ENCODE assay signal across 13 cellular contexts in the genomic region with DNA sequence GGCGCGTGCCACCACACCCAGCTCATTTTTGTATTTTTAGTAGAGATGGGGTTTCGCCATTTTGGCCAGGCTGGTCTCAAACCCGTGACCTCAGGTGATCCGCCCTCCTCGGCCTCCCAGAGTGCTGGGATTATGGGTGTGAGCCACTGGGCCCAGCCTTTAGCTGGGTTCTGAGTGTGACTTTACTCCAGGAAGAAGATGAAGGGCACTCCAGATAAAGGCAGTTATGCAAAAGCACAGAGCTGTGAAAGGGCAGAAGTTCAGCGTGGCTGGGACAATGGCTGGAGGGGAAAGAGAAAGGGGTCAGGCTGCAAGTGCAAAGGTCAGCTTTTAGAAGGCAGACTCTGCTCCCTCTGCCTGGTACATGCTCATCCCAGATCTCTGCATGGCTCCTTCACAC. TPM values are rescaled to one million over a fixed set of nuclear protein-coding genes. Genes with fewer than 3 reads are reported as not detected.
DNase-seq lines count a peak whose midpoint lies in the region; ATAC-seq, FAIRE-seq and TF ChIP-seq lines count a peak whose summit lies in the region.
"Had no signal": no experiment of that assay in that cellular context is flagged by ENCODE, and none has a peak within 500 bp of the region (broad histone marks: within the 10 kb centered on the region; RNA-seq: fewer than 3 reads in every experiment).

No MANE protein-coding gene starts in this region.

- FAIRE-seq in GM12878 (lab: Jason Lieb, UNC) = no peak
- FAIRE-seq: astrocyte had no signal

- no peak overlapping the region; the same call in 1 of the 2 replicates for H3K9ac ChIP-seq in GM12878 (ENCODE audit: control insufficient read depth, insufficient read depth, low read length)

- no peak overlapping the region for H3K27ac ChIP-seq in CD8-positive, alpha-beta T cell (ENCODE audit: low read depth, low read length)
- H3K27ac ChIP-seq in GM12878 (ENCODE audit: control insufficient read depth, insufficient read depth) (peak overlapping the region; percentile 93), coronary artery (peak overlapping the region in 1 of 2 donors; percentile 40)

- H3K4me3 Mint-ChIP-seq in CD8-positive, alpha-beta T cell = peak overlapping the region; percentile 55

- BruUV-seq in GM12878 (replicated peaks; lab: Mats Ljungman, UMichigan) = no TSS peak

- H3K4me1 Mint-ChIP-seq in CD8-positive, alpha-beta T cell (ENCODE audit: low read depth) = peaks cover 76% of the 10 kb centered on the region

- DNase-seq in CD8-positive, alpha-beta T cell = no peak
- DNase-seq in GM12878 (ENCODE audit: low read depth, low spot score) (no peak), mucosa of descending colon (peak; percentile 32 to 61 (median 56)), kidney tubule cell (ENCODE audit: low spot score) (no peak), coronary artery (ENCODE audit: low spot score) (no peak), MG63 (no peak)
- DNase-seq in stimulated activated CD4-positive, alpha-beta T cell treated with anti-CD3 and anti-CD28 coated beads, Interleukin-2, amount 100 ng/mL, for 24 hours = no peak
- DNase-seq: COR-L47, NCI-H1092, NCI-H226, PC-3 had no signal

- H3K36me3 ChIP-seq in CD8-positive, alpha-beta T cell (ENCODE audit: insufficient read depth, low read length) = no peaks in the 10 kb centered on the region
- H3K36me3 ChIP-seq in GM12878 (ENCODE audit: control insufficient read depth in 2 of 2, insufficient read depth in 2 of 2, low read length in 1 of 2) (peaks cover 4 to 12% of the 10 kb centered on the region in 2 experiments; a peak in 3 of 4 replicates), mucosa of descending colon (ENCODE audit: low read depth) (no peaks in the 10 kb centered on the region), MG63 (no peaks in the 10 kb centered on the region)

- ATAC-seq in CD8-positive, alpha-beta T cell = no peak
- ATAC-seq in GM21786 (IDR thresholded peaks at IDR 0.05; ENCODE audit: unreplicated experiment) (peak; percentile 30), GM12878 (peak; percentile 40), mucosa of descending colon (peak; percentile 85)
- ATAC-seq: PC-3 had no signal

- H2AFZ ChIP-seq in GM12878 (ENCODE audit: control insufficient read depth, low read depth, low read length) = no peak overlapping the region

- H3K79me2 ChIP-seq in GM12878 (ENCODE audit: control insufficient read depth, insufficient read depth, low read length) = peaks cover 95% of the 10 kb centered on the region

- no peaks in the 10 kb centered on the region for H3K36me3 Mint-ChIP-seq in CD8-positive, alpha-beta T cell

- peak; percentile 37 for TF ChIP-seq POLR2A in GM12878 (IDR thresholded peaks at IDR 0.05; ENCODE audit: low read depth, low read length)

- in situ Hi-C loops in GM12878 (cut with MboI) = no loop called here

- H4K20me1 ChIP-seq in GM12878 (ENCODE audit: control insufficient read depth, insufficient read depth) = no peaks in the 10 kb centered on the region

- POLR2A ChIA-PET in CD8-positive, alpha-beta T cell (lab: Charles Lee) = interaction anchor here (1.1 to 2.1 kb wide), 2 partner anchors 8 to 40 kb away, joined by 6 to 23 read pairs; partner anchors contain the start of gene MAP3K5
- POLR2A ChIA-PET in GM12878 (lab: Charles Lee) = interaction anchor here (0.6 to 4.0 kb wide), 10 partner anchors 10 to 40 kb away, joined by 3 to 43 read pairs (median 6); partner anchors contain the start of gene MAP3K5

- H3K4me3 ChIP-seq in CD8-positive, alpha-beta T cell (ENCODE audit: low read depth, low read length) = no peak overlapping the region
- H3K4me3 ChIP-seq in GM12878 (peak overlapping the region; percentile 19; the same call in 1 of the 2 replicates), mucosa of descending colon (no peak overlapping the region), coronary artery (no peak overlapping the region), MG63 (no peak overlapping the region)

- peak overlapping the region; percentile 93 for H3K4me2 ChIP-seq in GM12878 (ENCODE audit: control insufficient read depth, insufficient read depth)

- 74% methylated on average over 7 of the region's 7 CpGs for WGBS in GM12878 (ENCODE audit: insufficient coverage, insufficient replicate concordance, low lambda C conversion rate, missing lambda C conversion rate)

- CTCF ChIA-PET in CD8-positive, alpha-beta T cell (lab: Charles Lee) = interaction anchor here (0.6 to 1.5 kb wide), 7 partner anchors 11 to 41 kb away, joined by 3 to 8 read pairs (median 3); partner anchors contain the start of gene MAP3K5
- CTCF ChIA-PET in GM12878 (lab: Yijun Ruan, JAX) = interaction anchor here (1.0 to 2.6 kb wide), 10 partner anchors 8 to 108 kb away, joined by 3 to 14 read pairs (median 4); partner anchors contain the start of gene MAP3K5

- H3K9me3 ChIP-seq in CD8-positive, alpha-beta T cell (ENCODE audit: low read length) = no peaks in the 10 kb centered on the region
- no peaks in the 10 kb centered on the region for H3K9me3 ChIP-seq in GM12878 (replicated peaks; ENCODE audit: control insufficient read depth, insufficient read depth, low read length)
- H3K9me3 ChIP-seq in mucosa of descending colon = no peaks in the 10 kb centered on the region
- no peaks in the 10 kb centered on the region for H3K9me3 ChIP-seq in MG63

- H3K9me3 Mint-ChIP-seq in CD8-positive, alpha-beta T cell = no peaks in the 10 kb centered on the region

- intact Hi-C loops in CD8-positive, alpha-beta T cell (cut with DNase I, micrococcal nuclease) = loop anchor here (2.0 kb wide), 2 partner anchors 24 to 40 kb away; partner anchors contain the start of gene MAP3K5 (in 1 of the 2)
- intact Hi-C loops in GM12878 (cut with micrococcal nuclease; ENCODE audit: unreplicated experiment) (no loop called here), mucosa of descending colon (cut with DNase I, micrococcal nuclease) (no loop called here)

- H3K27me3 ChIP-seq in CD8-positive, alpha-beta T cell (ENCODE audit: insufficient read depth, low read length) = no peaks in the 10 kb centered on the region
- no peaks in the 10 kb centered on the region for H3K27me3 ChIP-seq in GM12878 (replicated peaks in 1 of 2; ENCODE audit: control insufficient read depth in 2 of 2, insufficient read depth in 2 of 2, low read length in 1 of 2)
- no peaks in the 10 kb centered on the region for H3K27me3 ChIP-seq in MG63

- H3K27ac Mint-ChIP-seq in CD8-positive, alpha-beta T cell = peak overlapping the region; percentile 86

- RAD21 ChIA-PET in GM12878 (lab: Charles Lee; ENCODE audit: unreplicated experiment) = interaction anchor here (0.6 to 4.4 kb wide), 14 partner anchors 11 to 39 kb away, joined by 3 to 59 read pairs (median 4); partner anchors contain the start of gene MAP3K5

- TF ChIP-seq CTCF in CD8-positive, alpha-beta T cell (IDR thresholded peaks at IDR 0.05) = no peak
- TF ChIP-seq CTCF in GM12878 (IDR thresholded peaks at IDR 0.05 in 2 of 3, conservative IDR thresholded peaks at IDR 0.05 in 1 of 3; ENCODE audit: control insufficient read depth in 2 of 3, extremely low read depth in 1 of 3, insufficient read depth in 1 of 3, low read depth in 3 of 3, low read length in 3 of 3) = no peak
- TF ChIP-seq CTCF in mucosa of descending colon (IDR thresholded peaks at IDR 0.05) = no peak
- TF ChIP-seq CTCF in coronary artery (IDR thresholded peaks at IDR 0.05) = no peak

- H3K27me3 Mint-ChIP-seq in CD8-positive, alpha-beta T cell (ENCODE audit: low read depth) = no peaks in the 10 kb centered on the region

- peaks cover 46% of the 10 kb centered on the region for H3K4me1 ChIP-seq in CD8-positive, alpha-beta T cell (ENCODE audit: insufficient read depth, low read length)
- H3K4me1 ChIP-seq in GM12878 (ENCODE audit: control insufficient read depth, insufficient read depth, low read length) (peaks cover 54% of the 10 kb centered on the region), mucosa of descending colon (ENCODE audit: low read depth) (peaks cover 29% of the 10 kb centered on the region)

- TF ChIP-seq EP300 in GM12878 (IDR thresholded peaks at IDR 0.05; ENCODE audit: borderline replicate concordance in 1 of 2, control insufficient read depth in 1 of 2, low read depth in 2 of 2, low read length in 2 of 2) = no peak

- SMC1A ChIA-PET in GM12878 (lab: Charles Lee; ENCODE audit: uncharacterized antibody, unreplicated experiment) = interaction anchor here (0.8 to 19.4 kb wide), 12 partner anchors 10 to 109 kb away, joined by 3 to 370 read pairs (median 8); partner anchors contain the start of gene MAP3K5

- no peak for TF ChIP-seq RAD21 in GM12878 (IDR thresholded peaks at IDR 0.05; ENCODE audit: insufficient read depth, low read depth, low read length)

RNA-seq across cellular contexts. Expression of gene MAP3K5, which starts 39.7 kb away (rescaled TPM):
- 10 to 100 TPM; 11.1 to 11.3 TPM for total RNA-seq in CD8-positive, alpha-beta T cell
- 212 and 228 TPM in 2 replicates for total RNA-seq in GM12878 (2013; cell fraction: nucleolus; rRNA removed)
- 28.9 and 33.4 TPM in 2 replicates for total RNA-seq in GM12878 (2014; rRNA removed)
- total RNA-seq in GM12878 (2014; rRNA removed; fragmentation: Illumina TruSeq; extraction: Trizol) = 31.4 and 32.6 TPM in 2 replicates
- total RNA-seq in GM12878 (2021) = 31.6 TPM in 2 replicates
- 33.8 TPM for polyA plus RNA-seq in GM12878 (2011; ENCODE audit: low read depth)
- polyA plus RNA-seq in GM12878 (2011; rRNA removed) = 34.3 and 46.0 TPM in 2 replicates
- polyA plus RNA-seq in GM12878 (2011; cell fraction: cytosol; rRNA removed) = 15.7 and 17.7 TPM in 2 replicates
- 23.9 and 28.8 TPM in 2 replicates for polyA plus RNA-seq in GM12878 (2011; cell fraction: nucleus; rRNA removed)
- polyA plus RNA-seq in GM12878 (2012) = 20.4 and 35.3 TPM in 2 replicates
- 30.9 and 39.1 TPM in 2 replicates for polyA plus RNA-seq in GM12878 (2014; fragmentation: Illumina TruSeq; extraction: Trizol)
- polyA plus RNA-seq in GM12878 (2014; fragmentation: Nextera tagmentation; extraction: Ambion mirVana) = 10 to 100 TPM in 1 of 2 experiments, 1 to 10 TPM in 1; 5.4 to 11.1 TPM
- polyA plus RNA-seq in GM12878 (2014; rRNA removed) = 17.5 and 18.2 TPM in 2 replicates
- polyA plus RNA-seq in GM12878 (2016; fragmentation: Nextera tagmentation; extraction: Ambion mirVana) = 10 to 100 TPM in 1 of 2 experiments, 1 to 10 TPM in 1; 8.3 to 23.9 TPM
- 49.0 and 54.4 TPM in 2 replicates for polyA minus RNA-seq in GM12878 (2011; rRNA and poly(A)+ RNA removed)
- polyA minus RNA-seq in GM12878 (2011; cell fraction: cytosol; rRNA and poly(A)+ RNA removed) = 16.2 and 17.7 TPM in 2 replicates
- polyA minus RNA-seq in GM12878 (2011; cell fraction: nucleus; rRNA and poly(A)+ RNA removed) = 40.9 and 59.3 TPM in 2 replicates
- total RNA-seq in mucosa of descending colon = 10 to 100 TPM; 12.6 to 18.2 (median 16.3) TPM
- 5.7 and 10.5 TPM in 2 replicates for total RNA-seq in MG63 (2014; rRNA removed; shearing (Covaris generic); ENCODE audit: low replicate concordance)

Comparison
In these comparisons a context has a peak if more than half of its experiments do, and no peak if none do; other contexts are left out.
1. DNase-seq: peak in mucosa of descending colon (3 of 3); none in CD8-positive, alpha-beta T cell (0 of 7), GM12878 (single experiment), stimulated activated CD4-positive, alpha-beta T cell treated with anti-CD3 and anti-CD28 coated beads, Interleukin-2, amount 100 ng/mL, for 24 hours (0 of 2), kidney tubule cell (single experiment), coronary artery (single experiment) and MG63 (single experiment).
2. intact Hi-C loops: an anchor here in CD8-positive, alpha-beta T cell (2.0 kb wide); none called in GM12878 and mucosa of descending colon.